ENCODE assay signal across 9 cellular contexts in the genomic region with DNA sequence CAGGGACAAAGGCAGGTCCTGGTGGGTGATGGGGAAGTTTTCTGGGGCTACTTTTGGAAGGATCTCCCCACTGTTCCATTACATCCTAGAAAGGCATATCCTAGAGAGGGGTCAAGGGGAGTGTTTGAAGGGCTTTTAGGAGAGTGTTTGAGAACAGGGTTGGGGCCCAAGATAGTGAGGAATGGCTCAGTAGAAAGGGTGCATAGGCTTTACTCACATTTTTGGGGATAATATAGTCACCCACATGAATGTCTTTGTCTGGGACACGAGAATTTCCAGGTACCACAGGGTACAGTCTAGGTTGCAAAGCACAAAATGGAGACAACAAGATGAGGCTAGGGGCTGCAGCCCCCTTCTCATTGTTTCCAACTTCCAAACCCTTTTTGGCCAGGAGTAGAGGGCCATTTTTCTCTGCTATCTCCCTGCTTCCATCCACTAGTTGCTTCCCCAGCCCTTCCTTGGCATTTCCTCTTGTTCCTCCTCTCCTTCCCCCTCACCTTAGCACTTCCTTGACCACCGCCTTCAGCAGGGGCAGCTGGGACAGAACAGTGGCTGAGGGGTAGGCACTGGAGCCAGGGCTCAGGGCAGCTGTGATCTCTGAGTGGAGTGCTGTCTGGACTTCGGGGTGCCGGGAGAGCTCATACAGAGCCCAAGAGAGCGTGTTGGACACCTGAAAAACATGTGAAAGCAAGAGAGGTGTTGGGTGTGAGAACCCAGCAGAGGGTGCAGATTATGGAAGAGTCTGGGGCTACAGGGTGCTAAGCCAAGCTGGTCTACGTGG. TPM values are rescaled to one million over a fixed set of nuclear protein-coding genes. Genes with fewer than 3 reads are reported as not detected.
A peak's percentile ranks its signal among the peaks of the same experiment; 100 is the strongest.
DNase-seq lines count a peak whose midpoint lies in the region; ATAC-seq and TF ChIP-seq lines count a peak whose summit lies in the region.
"Had no signal": no experiment of that assay in that cellular context is flagged by ENCODE, and none has a peak within 500 bp of the region (broad histone marks: within the 10 kb centered on the region; RNA-seq: fewer than 3 reads in every experiment).

No MANE protein-coding gene starts in this region.

- H3K9me2 ChIP-seq in GM23338 (ENCODE audit: insufficient read depth) (no peaks in the 10 kb centered on the region), PC-3 (replicated peaks; ENCODE audit: low read length) (no peaks in the 10 kb centered on the region)

- TF ChIP-seq CTCF in GM23338 (conservative IDR thresholded peaks at IDR 0.05; ENCODE audit: low read depth in 2 of 2) (no peak), PC-3 (conservative IDR thresholded peaks at IDR 0.05; ENCODE audit: low read depth, low read length) (no peak), nephron progenitor cell (IDR thresholded peaks at IDR 0.05) (no peak), thyroid gland (IDR thresholded peaks at IDR 0.05) (no peak)

- peak overlapping the region; percentile 83 for H3K4me3 ChIP-seq in GM23338
- H3K4me3 ChIP-seq in PC-3 (ENCODE audit: low read length): 0 out of 2 replicates have a peak overlapping the region, but pooled peaks have one; percentile 79
- H3K4me3 ChIP-seq in thyroid gland (replicated peaks in 1 of 3): no peak overlapping the region

- peaks cover 57% of the 10 kb centered on the region for H3K27me3 Mint-ChIP-seq in GM23338 (ENCODE audit: insufficient read depth, low read depth, poor library complexity)
- H3K27me3 Mint-ChIP-seq in central memory CD8-positive, alpha-beta T cell: peaks cover 39% of the 10 kb centered on the region
- peaks cover 98% of the 10 kb centered on the region for H3K27me3 Mint-ChIP-seq in nephron progenitor cell (ENCODE audit: low read depth, poor library complexity)

- H3F3A ChIP-seq in GM23338 (replicated peaks; ENCODE audit: low read depth) (peaks cover 11% of the 10 kb centered on the region), PC-3 (ENCODE audit: low read length, unreplicated experiment) (no peaks in the 10 kb centered on the region)

- H2AFZ ChIP-seq in GM23338 (peak overlapping the region; percentile 95), PC-3 (ENCODE audit: low read length) (no peak overlapping the region; the same call in 1 of the 2 replicates)

- CTCF ChIA-PET in PC-3 (lab: Charles Lee): no interaction called here

- H3K9me3 Mint-ChIP-seq in GM23338 (no peaks in the 10 kb centered on the region), nephron progenitor cell (peaks cover 4% of the 10 kb centered on the region)
- H3K9me3 Mint-ChIP-seq in central memory CD8-positive, alpha-beta T cell: no peaks in the 10 kb centered on the region

- BruUV-seq in PC-3 (replicated peaks; lab: Mats Ljungman, UMichigan): no TSS peak

- H3K27me3 ChIP-seq in GM23338 (ENCODE audit: insufficient read depth) (peaks cover 83% of the 10 kb centered on the region), PC-3 (ENCODE audit: low read length) (no peaks in the 10 kb centered on the region), thyroid gland (no peaks in the 10 kb centered on the region)

- H3K79me2 ChIP-seq in GM23338 (replicated peaks; ENCODE audit: insufficient read depth) (no peaks in the 10 kb centered on the region), PC-3 (ENCODE audit: low read length) (no peaks in the 10 kb centered on the region)

- H3K4me2 ChIP-seq in GM23338 (peak overlapping the region; percentile 97), PC-3 (ENCODE audit: low read length) (peak overlapping the region; percentile 96)

- H3K9me3 ChIP-seq in PC-3 (ENCODE audit: low read length): no peaks in the 10 kb centered on the region
- H3K9me3 ChIP-seq in thyroid gland: no peaks in the 10 kb centered on the region
- H3K9me3 ChIP-seq: prostate gland had no signal

- H3K4me1 ChIP-seq in GM23338 (ENCODE audit: insufficient read depth) (peaks cover 21% of the 10 kb centered on the region; the same call in 1 of the 2 replicates), PC-3 (ENCODE audit: insufficient read depth, low read length) (peaks cover 37% of the 10 kb centered on the region), thyroid gland (peaks cover 28 to 42% of the 10 kb centered on the region in 2 donors)

- POLR2A ChIA-PET in PC-3 (lab: Charles Lee; ENCODE audit: unreplicated experiment): no interaction called here

- H3K4me1 Mint-ChIP-seq in GM23338 (peaks cover 36% of the 10 kb centered on the region), nephron progenitor cell (peaks cover 16% of the 10 kb centered on the region)
- peaks cover 31% of the 10 kb centered on the region for H3K4me1 Mint-ChIP-seq in central memory CD8-positive, alpha-beta T cell

- H3K36me3 ChIP-seq in GM23338 (ENCODE audit: insufficient read depth): no peaks in the 10 kb centered on the region; the same call in 1 of the 2 replicates
- H3K36me3 ChIP-seq in PC-3 (ENCODE audit: low read depth, low read length): peaks cover 5% of the 10 kb centered on the region; the same call in 1 of the 2 replicates
- peaks cover 0 to 1% of the 10 kb centered on the region in 2 donors for H3K36me3 ChIP-seq in thyroid gland
- H3K36me3 ChIP-seq: prostate gland had no signal

- H3K9ac ChIP-seq in PC-3 (ENCODE audit: low read length): no peak overlapping the region

- H4K20me1 ChIP-seq in GM23338 (replicated peaks; ENCODE audit: insufficient read depth): no peaks in the 10 kb centered on the region
- H4K20me1 ChIP-seq in PC-3 (ENCODE audit: low read length): no peaks in the 10 kb centered on the region

- TF ChIP-seq POLR2A in thyroid gland (IDR thresholded peaks at IDR 0.05): no peak

- no peak overlapping the region; the same call in 1 of the 2 replicates for H3K27ac Mint-ChIP-seq in GM23338
- H3K27ac Mint-ChIP-seq in central memory CD8-positive, alpha-beta T cell (ENCODE audit: low read depth): no peak overlapping the region
- H3K27ac Mint-ChIP-seq in nephron progenitor cell: no peak overlapping the region

- H3K27ac ChIP-seq in GM23338 (ENCODE audit: low read depth) (no peak overlapping the region), PC-3 (ENCODE audit: low read length) (no peak overlapping the region), thyroid gland (no peak overlapping the region)
- H3K27ac ChIP-seq: prostate gland had no signal

- intact Hi-C loops in PC-3 (cut with micrococcal nuclease) (no loop called here), thyroid gland (cut with DNase I) (no loop called here)

- DNase-seq in GM23338 (ENCODE audit: low spot score): no peak
- DNase-seq in PC-3: no peak
- DNase-seq in central memory CD8-positive, alpha-beta T cell (ENCODE audit: low spot score in 2 of 2): no peak
- DNase-seq in nephron progenitor cell: no peak
- no peak for DNase-seq in thyroid gland
- DNase-seq: NCI-H446 treated with DMSO at 0.1 percent for 48 hours had no signal

- peaks cover 12% of the 10 kb centered on the region for H3K36me3 Mint-ChIP-seq in GM23338 (ENCODE audit: low read depth)
- H3K36me3 Mint-ChIP-seq in central memory CD8-positive, alpha-beta T cell (ENCODE audit: insufficient read depth): peaks cover 5% of the 10 kb centered on the region
- peaks cover 18% of the 10 kb centered on the region for H3K36me3 Mint-ChIP-seq in nephron progenitor cell (ENCODE audit: low read depth)

- WGBS in thyroid gland, 2 donors: 76 to 81% methylated on average over 6 of the region's 6 CpGs

- ATAC-seq in GM23338 (no peak), PC-3 (no peak), GM21515 (IDR thresholded peaks at IDR 0.05; ENCODE audit: unreplicated experiment) (no peak), GM19455 (IDR thresholded peaks at IDR 0.05; ENCODE audit: unreplicated experiment) (no peak)
- ATAC-seq in central memory CD8-positive, alpha-beta T cell (replicated peaks; ENCODE audit: extremely low read depth, poor library complexity, severe bottlenecking): no peak

- H3K4me3 Mint-ChIP-seq in GM23338 (peak overlapping the region; percentile 68), nephron progenitor cell (peak overlapping the region; percentile 35)
- peak overlapping the region; percentile 83 for H3K4me3 Mint-ChIP-seq in central memory CD8-positive, alpha-beta T cell

TF ChIP-seq in GM23338, 12 proteins besides CTCF, POLR2A, EP300 and RAD21:
- TF ChIP-seq ZNF114 (CRISPR knock-in tag; IDR thresholded peaks at IDR 0.05): no peak
- peak; percentile 19 for TF ChIP-seq EZH2 (IDR thresholded peaks at IDR 0.05; ENCODE audit: low read depth, unreplicated experiment)
TF ChIP-seq in GM23338: peak in this region for 1.

RNA-seq across cellular contexts. Expression of a gene that starts 2.8 kb away (rescaled TPM):
- 2.7 and 6.8 TPM in 2 replicates for total RNA-seq in GM23338 (2014; rRNA removed; shearing (Covaris generic))
- polyA plus RNA-seq in GM23338 (2016; fragmentation: Nextera tagmentation; extraction: Ambion mirVana): 0.83 and 1.1 TPM in 2 replicates
- total RNA-seq in PC-3 (2014; rRNA removed) (8.1 and 8.6 TPM in 2 replicates), thyroid gland (10 to 100 TPM in 2 of 4 donors, 1 to 10 TPM in 2; 2.7 to 13.0 (median 10.0) TPM)

RNA-seq across cellular contexts. Expression of a gene that starts 7.8 kb away (rescaled TPM):
- 12.2 and 18.9 TPM in 2 replicates for total RNA-seq in GM23338 (2014; rRNA removed; shearing (Covaris generic))
- polyA plus RNA-seq in GM23338 (2016; fragmentation: Nextera tagmentation; extraction: Ambion mirVana): 39.5 and 47.0 TPM in 2 replicates
- 25.2 and 29.8 TPM in 2 replicates for total RNA-seq in PC-3 (2014; rRNA removed)
- 10 to 100 TPM in 3 of 4 donors, 1 to 10 TPM in 1; 7.9 to 24.5 (median 13.1) TPM for total RNA-seq in thyroid gland

RNA-seq across cellular contexts. Expression of a gene that starts 8.3 kb away (rescaled TPM):
- total RNA-seq in GM23338 (2014; rRNA removed; shearing (Covaris generic)): 3.0 and 5.3 TPM in 2 replicates
- polyA plus RNA-seq in GM23338 (2016; fragmentation: Nextera tagmentation; extraction: Ambion mirVana): 1.3 and 1.7 TPM in 2 replicates
- 5.4 and 9.3 TPM in 2 replicates for total RNA-seq in PC-3 (2014; rRNA removed)
- 10 to 100 TPM; 12.1 to 20.4 (median 16.5) TPM for total RNA-seq in thyroid gland

RNA-seq across cellular contexts. Expression of a gene that starts 9.2 kb away (rescaled TPM):
- 2.9 and 3.5 TPM in 2 replicates for total RNA-seq in GM23338 (2014; rRNA removed; shearing (Covaris generic))
- polyA plus RNA-seq in GM23338 (2016; fragmentation: Nextera tagmentation; extraction: Ambion mirVana): 3.1 and 3.3 TPM in 2 replicates
- total RNA-seq in PC-3 (2014; rRNA removed) (9.3 and 13.4 TPM in 2 replicates), thyroid gland (10 to 100 TPM; 17.5 to 25.1 (median 21.4) TPM)

RNA-seq across cellular contexts. Expression of a gene that starts 12.0 kb away (rescaled TPM):
- 198 and 214 TPM in 2 replicates for total RNA-seq in GM23338 (2014; rRNA removed; shearing (Covaris generic))
- polyA plus RNA-seq in GM23338 (2016; fragmentation: Nextera tagmentation; extraction: Ambion mirVana): 105 and 108 TPM in 2 replicates
- total RNA-seq in PC-3 (2014; rRNA removed) (212 and 229 TPM in 2 replicates), thyroid gland (100 to 1,000 TPM in 3 of 4 donors, 10 to 100 TPM in 1; 95.2 to 137 (median 113) TPM)

Comparison
In these comparisons a context has a peak if more than half of its experiments do, and no peak if none do; other contexts are left out.
1. H3K4me3 ChIP-seq: peak in GM23338 (single experiment) and PC-3 (single experiment); none in thyroid gland (0 of 3).
2. Peak in every context shown above with its lines, with median percentiles within 50 percentile points of each other: H3K4me3 Mint-ChIP-seq.